Comparison of ENCODE assay signal across 17 cellular contexts in the genomic region with DNA sequence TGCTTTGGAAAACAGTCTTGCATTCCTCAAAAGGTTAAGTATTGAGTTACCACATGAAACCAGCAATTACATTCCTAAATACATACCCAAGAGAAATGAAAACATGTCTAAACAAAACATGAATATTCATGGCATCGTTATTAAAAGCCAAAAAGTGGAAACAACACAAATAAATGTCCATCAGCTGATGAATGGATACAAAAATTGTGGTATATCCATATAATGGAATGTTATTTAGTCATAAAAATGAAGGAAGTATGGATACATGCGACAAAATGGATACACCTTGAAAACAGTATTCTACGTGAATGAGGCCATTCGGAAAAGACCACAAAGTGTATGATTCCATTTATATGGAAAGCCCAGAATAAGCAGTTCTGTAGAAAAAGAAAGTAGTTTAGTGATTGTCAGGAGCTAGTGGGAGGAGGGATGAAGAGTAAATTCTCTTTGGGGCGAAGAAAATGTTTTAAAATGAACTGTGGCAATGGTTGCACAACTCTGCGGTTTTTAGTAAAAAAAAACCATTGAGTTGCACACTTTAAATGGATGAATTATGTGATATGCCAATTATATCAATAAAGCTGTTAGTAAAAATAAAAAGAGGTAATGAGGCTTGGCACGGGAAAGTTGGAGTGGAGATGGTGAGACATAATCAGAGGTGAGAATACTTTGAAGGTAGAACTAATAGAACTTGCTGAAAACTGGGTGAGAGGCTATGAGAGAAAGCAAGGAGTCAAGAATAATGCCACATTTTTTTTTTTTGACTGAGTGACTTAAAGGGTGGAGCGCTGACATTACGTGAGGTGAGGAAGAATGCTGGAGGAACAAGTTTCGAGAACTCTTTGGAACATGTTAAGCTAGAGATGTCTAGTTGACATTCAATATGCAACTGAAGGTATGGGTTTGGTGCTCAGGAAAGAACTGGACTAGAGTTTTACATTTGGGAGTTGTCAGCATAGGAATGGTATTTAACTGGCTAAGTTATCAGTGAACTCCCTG.
"Had no signal": no experiment of that assay in that cellular context is flagged by ENCODE, and none has a peak within 500 bp of the region (broad histone marks: within the 10 kb centered on the region; RNA-seq: fewer than 3 reads in every experiment).

No MANE protein-coding gene starts in this region.

- ATAC-seq: activated CD4-positive, alpha-beta T cell treated with anti-CD3 and anti-CD28 coated beads for 36 hours; activated naive CD4-positive, alpha-beta T cell treated with anti-CD3 and anti-CD28 coated beads, Interleukin-2, amount 50 U/mL, for 72 hours; left ventricle myocardium superior; WTC11 had no signal

- H3K4me1 Mint-ChIP-seq: activated CD4-positive, alpha-beta T cell treated with anti-CD3 and anti-CD28 coated beads for 36 hours; naive B cell had no signal

- H3K27ac Mint-ChIP-seq: activated CD4-positive, alpha-beta memory T cell treated with anti-CD3 and anti-CD28 coated beads for 36 hours; activated CD4-positive, alpha-beta T cell treated with anti-CD3 and anti-CD28 coated beads for 36 hours; activated naive CD4-positive, alpha-beta T cell treated with anti-CD3 and anti-CD28 coated beads, Interleukin-2, amount 50 U/mL, for 72 hours; activated T-helper 1 cell treated with anti-CD3 and anti-CD28 coated beads, Interleukin-12 subunit alpha, Interleukin-12 subunit beta, Interleukin-2, Interleukin-4 antibody, amounts not matched to agents 30 ng/mL and 10 ng/mL and 1 ng/mL, durations not matched to agents 14 hours and 24 hours and 36 hours; neural progenitor cell; progenitor cell of endocrine pancreas; stimulated activated naive CD8-positive, alpha-beta T cell treated with anti-CD3 and anti-CD28 coated beads, Interleukin-15, Interleukin-2, amounts not matched to agents 100 ng/mL and 50 ng/mL, for 24 hours; WTC11 had no signal

- H3K36me3 ChIP-seq: adrenal gland, esophagus squamous epithelium, neural progenitor cell, tibial nerve, vagina had no signal

- DNase-seq: activated CD4-positive, alpha-beta memory T cell treated with anti-CD3 and anti-CD28 coated beads for 36 hours; activated CD4-positive, alpha-beta T cell treated with anti-CD3 and anti-CD28 coated beads for 36 hours; activated gamma-delta T cell treated with Interleukin-2 at 50 U/mL for 16 hours; activated T-cell treated with anti-CD3 and anti-CD28 coated beads for 4 hours; adrenal gland; effector CD4-positive, alpha-beta T cell; esophagus squamous epithelium; left ventricle myocardium superior; naive B cell had no signal

- H3K36me3 Mint-ChIP-seq: activated CD4-positive, alpha-beta memory T cell treated with anti-CD3 and anti-CD28 coated beads for 36 hours; activated naive CD4-positive, alpha-beta T cell treated with anti-CD3 and anti-CD28 coated beads, Interleukin-2, amount 50 U/mL, for 72 hours had no signal

- H3K9me3 ChIP-seq: adrenal gland, esophagus squamous epithelium, vagina had no signal

- H3K27me3 ChIP-seq: adrenal gland, esophagus squamous epithelium, neural progenitor cell, tibial nerve, vagina had no signal

- H3K4me3 ChIP-seq: adrenal gland, esophagus squamous epithelium, neural progenitor cell, tibial nerve, vagina had no signal

- H2AFZ ChIP-seq: neural progenitor cell had no signal

- H3K27me3 Mint-ChIP-seq: activated CD4-positive, alpha-beta memory T cell treated with anti-CD3 and anti-CD28 coated beads for 36 hours; naive B cell; progenitor cell of endocrine pancreas; stimulated activated naive CD8-positive, alpha-beta T cell treated with anti-CD3 and anti-CD28 coated beads, Interleukin-15, Interleukin-2, amounts not matched to agents 100 ng/mL and 50 ng/mL, for 24 hours had no signal

- H3K4me1 ChIP-seq: adrenal gland, esophagus squamous epithelium, tibial nerve, vagina had no signal

- H3K4me2 ChIP-seq: neural progenitor cell had no signal

- H3K4me3 Mint-ChIP-seq: activated CD4-positive, alpha-beta memory T cell treated with anti-CD3 and anti-CD28 coated beads for 36 hours; activated CD4-positive, alpha-beta T cell treated with anti-CD3 and anti-CD28 coated beads for 36 hours; activated T-helper 1 cell treated with anti-CD3 and anti-CD28 coated beads, Interleukin-12 subunit alpha, Interleukin-12 subunit beta, Interleukin-2, Interleukin-4 antibody, amounts not matched to agents 30 ng/mL and 10 ng/mL and 1 ng/mL, durations not matched to agents 14 hours and 24 hours and 36 hours; naive B cell; neural progenitor cell; stimulated activated naive CD8-positive, alpha-beta T cell treated with anti-CD3 and anti-CD28 coated beads, Interleukin-15, Interleukin-2, amounts not matched to agents 100 ng/mL and 50 ng/mL, for 24 hours; WTC11 had no signal

- H3K27ac ChIP-seq: adrenal gland, neural progenitor cell, tibial nerve, vagina had no signal

- H3K9ac ChIP-seq: neural progenitor cell had no signal
